ENCODE assay signal across 8 cellular contexts in genomic region chr12:90978117-90978770, GRCh38. TPM values are rescaled to one million over a fixed set of nuclear protein-coding genes. Genes with fewer than 3 reads are reported as not detected.
DNase-seq lines count a peak whose midpoint lies in the region; ATAC-seq and TF ChIP-seq lines count a peak whose summit lies in the region.

No MANE protein-coding gene starts in this region.

- H3K4me1 Mint-ChIP-seq in HFFc6 (ENCODE audit: low read depth): peaks cover 39% of the 10 kb centered on the region
- no peaks in the 10 kb centered on the region for H3K4me1 Mint-ChIP-seq in activated CD8-positive, alpha-beta T cell treated with anti-CD3 and anti-CD28 coated beads, Interleukin-2, amount 10 ng/mL, durations not matched to agents 7 days and 5 days (ENCODE audit: low read depth)
- no peaks in the 10 kb centered on the region for H3K4me1 Mint-ChIP-seq in stimulated activated memory B cell treated with anti-CD40 and anti-IgM and Interleukin-4, amounts not matched to agents 10 μg/mL and 1 μg/mL and 100 μg/mL, for 72 hours

- no peaks in the 10 kb centered on the region for H3K9me3 ChIP-seq in right atrium auricular region

- no peaks in the 10 kb centered on the region for H3K4me1 ChIP-seq in right atrium auricular region

- POLR2A ChIA-PET in activated CD8-positive, alpha-beta T cell treated with anti-CD3 and anti-CD28 coated beads, Interleukin-2, amount 10 ng/mL, durations not matched to agents 7 days and 5 days (lab: Charles Lee): no interaction called here

- H3K4me3 ChIP-seq in right atrium auricular region: no peak overlapping the region

- TF ChIP-seq CTCF in HFFc6 (IDR thresholded peaks at IDR 0.05) (peak; percentile 92), right atrium auricular region (IDR thresholded peaks at IDR 0.05) (peak; percentile 46 to 74)

- H3K9me3 Mint-ChIP-seq in HFFc6: no peaks in the 10 kb centered on the region
- H3K9me3 Mint-ChIP-seq in activated CD8-positive, alpha-beta T cell treated with anti-CD3 and anti-CD28 coated beads, Interleukin-2, amount 10 ng/mL, durations not matched to agents 7 days and 5 days (ENCODE audit: insufficient read depth): no peaks in the 10 kb centered on the region
- no peaks in the 10 kb centered on the region for H3K9me3 Mint-ChIP-seq in stimulated activated memory B cell treated with anti-CD40 and anti-IgM and Interleukin-4, amounts not matched to agents 10 μg/mL and 1 μg/mL and 100 μg/mL, for 72 hours

- peak; percentile 47 for DNase-seq in SIG-M5 treated with dmso at 0.1 percent for 504 hours (lab: John Stamatoyannopoulos, UW; ENCODE audit: unreplicated experiment)
- DNase-seq in SIG-M5 (lab: John Stamatoyannopoulos, UW): no peak
- peak; percentile 79 for DNase-seq in HFFc6
- peak; percentile 74 for DNase-seq in NAMALWA (ENCODE audit: low spot score)
- DNase-seq in activated CD8-positive, alpha-beta T cell treated with anti-CD3 and anti-CD28 coated beads, Interleukin-2, amount 10 ng/mL, durations not matched to agents 7 days and 5 days: no peak
- no peak for DNase-seq in right atrium auricular region (ENCODE audit: low spot score)
- no peak for DNase-seq in 8988T

- H3K27me3 Mint-ChIP-seq in HFFc6 (ENCODE audit: insufficient read depth): peaks cover under 1% of the 10 kb centered on the region; the same call in 1 of the 2 replicates
- peaks cover 10% of the 10 kb centered on the region for H3K27me3 Mint-ChIP-seq in activated CD8-positive, alpha-beta T cell treated with anti-CD3 and anti-CD28 coated beads, Interleukin-2, amount 10 ng/mL, durations not matched to agents 7 days and 5 days (ENCODE audit: low read depth)
- no peaks in the 10 kb centered on the region for H3K27me3 Mint-ChIP-seq in stimulated activated memory B cell treated with anti-CD40 and anti-IgM and Interleukin-4, amounts not matched to agents 10 μg/mL and 1 μg/mL and 100 μg/mL, for 72 hours

- peak; percentile 65 for ATAC-seq in activated CD8-positive, alpha-beta T cell treated with anti-CD3 and anti-CD28 coated beads, Interleukin-2, amount 10 ng/mL, durations not matched to agents 7 days and 5 days
- peak; percentile 49 for ATAC-seq in stimulated activated memory B cell treated with anti-CD40 and anti-IgM and Interleukin-4, amounts not matched to agents 10 μg/mL and 1 μg/mL and 100 μg/mL, for 72 hours

- no peak overlapping the region for H3K27ac ChIP-seq in right atrium auricular region

- no peaks in the 10 kb centered on the region for H3K27me3 ChIP-seq in right atrium auricular region

- no peak overlapping the region for H3K27ac Mint-ChIP-seq in HFFc6
- no peak overlapping the region for H3K27ac Mint-ChIP-seq in activated CD8-positive, alpha-beta T cell treated with anti-CD3 and anti-CD28 coated beads, Interleukin-2, amount 10 ng/mL, durations not matched to agents 7 days and 5 days
- no peak overlapping the region for H3K27ac Mint-ChIP-seq in stimulated activated memory B cell treated with anti-CD40 and anti-IgM and Interleukin-4, amounts not matched to agents 10 μg/mL and 1 μg/mL and 100 μg/mL, for 72 hours

- H3K36me3 ChIP-seq in right atrium auricular region: no peaks in the 10 kb centered on the region

- H3K4me3 Mint-ChIP-seq in HFFc6: no peak overlapping the region
- no peak overlapping the region for H3K4me3 Mint-ChIP-seq in activated CD8-positive, alpha-beta T cell treated with anti-CD3 and anti-CD28 coated beads, Interleukin-2, amount 10 ng/mL, durations not matched to agents 7 days and 5 days
- H3K4me3 Mint-ChIP-seq in stimulated activated memory B cell treated with anti-CD40 and anti-IgM and Interleukin-4, amounts not matched to agents 10 μg/mL and 1 μg/mL and 100 μg/mL, for 72 hours: no peak overlapping the region

- no peaks in the 10 kb centered on the region for H3K36me3 Mint-ChIP-seq in HFFc6 (ENCODE audit: low read depth)
- no peaks in the 10 kb centered on the region for H3K36me3 Mint-ChIP-seq in activated CD8-positive, alpha-beta T cell treated with anti-CD3 and anti-CD28 coated beads, Interleukin-2, amount 10 ng/mL, durations not matched to agents 7 days and 5 days (ENCODE audit: low read depth)
- H3K36me3 Mint-ChIP-seq in stimulated activated memory B cell treated with anti-CD40 and anti-IgM and Interleukin-4, amounts not matched to agents 10 μg/mL and 1 μg/mL and 100 μg/mL, for 72 hours: no peaks in the 10 kb centered on the region

- CTCF ChIA-PET in activated CD8-positive, alpha-beta T cell treated with anti-CD3 and anti-CD28 coated beads, Interleukin-2, amount 10 ng/mL, durations not matched to agents 7 days and 5 days (lab: Charles Lee): interaction anchor here (0.6 to 1.9 kb wide), 5 partner anchors 131 to 377 kb away, joined by 3 to 31 read pairs (median 5); partner anchors contain the start of gene LUM

RNA-seq across cellular contexts. Expression of gene CCER1, which starts 23.3 kb away (rescaled TPM):
- not detected for total RNA-seq in HFFc6 (2021; fragmentation: NEBNext Ultra II Directional; extraction: Animal tissue kit (Norgen Biotek cat#: 25700))
- total RNA-seq in activated CD8-positive, alpha-beta T cell treated with anti-CD3 and anti-CD28 coated beads, Interleukin-2, amount 10 ng/mL, durations not matched to agents 7 days and 5 days: not detected
- total RNA-seq in right atrium auricular region: not detected

RNA-seq across cellular contexts. Expression of gene EPYC, which starts 26.5 kb away (rescaled TPM):
- not detected for total RNA-seq in HFFc6 (2021; fragmentation: NEBNext Ultra II Directional; extraction: Animal tissue kit (Norgen Biotek cat#: 25700))
- not detected for total RNA-seq in activated CD8-positive, alpha-beta T cell treated with anti-CD3 and anti-CD28 coated beads, Interleukin-2, amount 10 ng/mL, durations not matched to agents 7 days and 5 days
- not detected for total RNA-seq in right atrium auricular region

Comparison
In these comparisons a context has a peak if more than half of its experiments do, and no peak if none do; other contexts are left out.
1. DNase-seq: peak in SIG-M5 treated with dmso at 0.1 percent for 504 hours (single experiment), HFFc6 (single experiment) and NAMALWA (single experiment); none in SIG-M5 (single experiment), activated CD8-positive, alpha-beta T cell treated with anti-CD3 and anti-CD28 coated beads, Interleukin-2, amount 10 ng/mL, durations not matched to agents 7 days and 5 days (single experiment), right atrium auricular region (single experiment) and 8988T (single experiment).